ENCODE assay signal across 8 cellular contexts in genomic region chr19:29587518-29587986, GRCh38. TPM values are rescaled to one million over a fixed set of nuclear protein-coding genes. Genes with fewer than 3 reads are reported as not detected.
DNase-seq lines count a peak whose midpoint lies in the region; FAIRE-seq and TF ChIP-seq lines count a peak whose summit lies in the region.

No MANE protein-coding gene starts in this region.

- no peak overlapping the region for H3K4me3 Mint-ChIP-seq in HFFc6

- TF ChIP-seq CTCF in HFFc6 (IDR thresholded peaks at IDR 0.05), result no peak
- TF ChIP-seq CTCF in fibroblast of mammary gland (conservative IDR thresholded peaks at IDR 0.05; ENCODE audit: control insufficient read depth, insufficient read depth, low read depth, low read length), result no peak

- H3K4me1 Mint-ChIP-seq in HFFc6 (ENCODE audit: low read depth), result peaks cover 38% of the 10 kb centered on the region

- H3K27me3 Mint-ChIP-seq in HFFc6 (ENCODE audit: insufficient read depth), result peaks cover 22% of the 10 kb centered on the region

- H3K27ac ChIP-seq in substantia nigra (ENCODE audit: low read depth, low read length, poor library complexity, severe bottlenecking), result no peak overlapping the region

- no peaks in the 10 kb centered on the region for H3K9me3 Mint-ChIP-seq in HFFc6

- DNase-seq in EH (ENCODE audit: low read depth) (peak; percentile 82), HFFc6 (peak; percentile 77), T1000 (lab: John Stamatoyannopoulos, UW) (peak; percentile 56), fibroblast of mammary gland (ENCODE audit: low read depth) (peak; percentile 57), NCI-H1417 treated with DMSO at 0.1 percent for 48 hours (lab: John Stamatoyannopoulos, UW) (no peak), substantia nigra (lab: John Stamatoyannopoulos, UW) (no peak), frontal cortex (ENCODE audit: low spot score in 2 of 2) (no peak), NOMO-1 (lab: John Stamatoyannopoulos, UW; ENCODE audit: unreplicated experiment in 2 of 2) (no peak)

- no peak overlapping the region for H3K4me3 ChIP-seq in fibroblast of mammary gland (ENCODE audit: control insufficient read depth, low read depth, low read length)

- no peak overlapping the region for H3K27ac Mint-ChIP-seq in HFFc6

- H3K36me3 Mint-ChIP-seq in HFFc6 (ENCODE audit: low read depth), result no peaks in the 10 kb centered on the region

- FAIRE-seq in frontal cortex (lab: Jason Lieb, UNC), result no peak

RNA-seq across cellular contexts. Expression of gene POP4, which starts 18.5 kb away (rescaled TPM):
- total RNA-seq in HFFc6 (2021; fragmentation: NEBNext Ultra II Directional; extraction: Animal tissue kit (Norgen Biotek cat#: 25700)), result 100 to 1,000 TPM in 2 of 6 experiments, 10 to 100 TPM in 4; 73.9 to 104 (median 88.8) TPM
- 35.5 TPM for total RNA-seq in frontal cortex

Comparison
In these comparisons a context has a peak if more than half of its experiments do, and no peak if none do; other contexts are left out.
1. DNase-seq: peak in EH (single experiment), HFFc6 (single experiment), T1000 (single experiment) and fibroblast of mammary gland (single experiment); none in NCI-H1417 treated with DMSO at 0.1 percent for 48 hours (single experiment), substantia nigra (0 of 49), frontal cortex (0 of 2) and NOMO-1 (0 of 2).